In the genomic region with DNA sequence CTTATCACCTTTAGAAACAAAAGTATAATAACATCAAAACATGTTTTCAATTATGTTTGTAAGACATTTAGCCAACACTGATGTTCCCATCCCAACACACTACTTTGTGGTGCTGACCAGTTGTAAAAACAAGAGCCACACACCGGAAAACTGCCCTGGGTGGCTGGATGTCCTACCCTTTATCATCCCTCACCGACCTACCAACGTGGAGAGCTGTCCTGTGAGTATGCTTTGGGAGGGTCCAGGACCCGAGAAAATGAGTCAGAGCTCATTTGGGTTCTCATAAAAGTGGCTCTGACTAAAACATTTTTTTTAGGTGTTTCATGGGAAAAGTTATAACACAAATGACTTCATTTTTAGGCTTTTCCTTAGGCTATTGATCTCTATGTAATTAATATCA, we compare ENCODE assay signal across 16 cellular contexts. TPM values are rescaled to one million over a fixed set of nuclear protein-coding genes. Genes with fewer than 3 reads are reported as not detected.
DNase-seq lines count a peak whose midpoint lies in the region; TF ChIP-seq lines count a peak whose summit lies in the region.
"Had no signal": no experiment of that assay in that cellular context is flagged by ENCODE, and none has a peak within 500 bp of the region (broad histone marks: within the 10 kb centered on the region; RNA-seq: fewer than 3 reads in every experiment).

No MANE protein-coding gene starts in this region.

- DNase-seq in A172 (ENCODE audit: low spot score), result peak; percentile 14
- peak; percentile 53 for DNase-seq in GM04504 (ENCODE audit: low read depth)
- DNase-seq in RPMI7951 (ENCODE audit: low read depth), result peak; percentile 58
- peak; percentile 35 for DNase-seq in fibroblast of peridontal ligament (ENCODE audit: extremely low read depth)
- no peak for DNase-seq in 8988T
- no peak for DNase-seq in Caco-2
- no peak for DNase-seq in T-helper 2 cell
- DNase-seq in inferior parietal cortex (ENCODE audit: extremely low spot score), result no peak
- DNase-seq: AML-193; CD4-positive, alpha-beta T cell; DMS79 treated with DMSO at 0.1 percent for 48 hours; H9; NCI-H1436; NCI-H2029 treated with DMSO at 0.1 percent for 48 hours; NCI-H524 had no signal

- no peaks in the 10 kb centered on the region; the same call in 1 of the 2 replicates for H3K27me3 ChIP-seq in Caco-2 (replicated peaks; ENCODE audit: control insufficient read depth, insufficient read depth, low read length)

- H3K36me3 Mint-ChIP-seq in Caco-2 (ENCODE audit: insufficient read depth, unreplicated experiment), result no peaks in the 10 kb centered on the region

- no peak overlapping the region for H3K27ac Mint-ChIP-seq in Caco-2 (ENCODE audit: unreplicated experiment)
- H3K27ac Mint-ChIP-seq: CD4-positive, alpha-beta T cell; H9; IgD-negative memory B cell had no signal

- H3K4me3 Mint-ChIP-seq in Caco-2 (ENCODE audit: unreplicated experiment), result no peak overlapping the region
- H3K4me3 Mint-ChIP-seq: CD4-positive, alpha-beta T cell; H9; IgD-negative memory B cell had no signal

- peaks cover 9% of the 10 kb centered on the region for H3K27me3 Mint-ChIP-seq in Caco-2 (ENCODE audit: insufficient read depth, unreplicated experiment)
- H3K27me3 Mint-ChIP-seq: IgD-negative memory B cell had no signal

- no peaks in the 10 kb centered on the region for H3K4me1 ChIP-seq in Caco-2

- CTCF ChIA-PET in Caco-2 (lab: Charles Lee), result no interaction called here

- H3K4me3 ChIP-seq in Caco-2 (ENCODE audit: low read depth, low read length), result no peak overlapping the region

- POLR2A ChIA-PET in Caco-2 (lab: Charles Lee), result no interaction called here

- BruUV-seq in Caco-2 (replicated peaks; lab: Mats Ljungman, UMichigan), result no TSS peak

- H3K9me3 Mint-ChIP-seq in Caco-2 (ENCODE audit: unreplicated experiment), result no peaks in the 10 kb centered on the region
- H3K9me3 Mint-ChIP-seq: CD4-positive, alpha-beta T cell; H9; IgD-negative memory B cell had no signal

- intact Hi-C loops in Caco-2 (cut with micrococcal nuclease; ENCODE audit: unreplicated experiment), result no loop called here

- H3K9me3 ChIP-seq in Caco-2, result no peaks in the 10 kb centered on the region

- no peak for TF ChIP-seq CTCF in Caco-2 (IDR thresholded peaks at IDR 0.05; ENCODE audit: insufficient read depth in 1 of 2, low read depth in 1 of 2, low read length in 1 of 2, severe bottlenecking in 1 of 2, unreplicated experiment in 1 of 2)

- no peaks in the 10 kb centered on the region for H3K36me3 ChIP-seq in Caco-2 (ENCODE audit: control insufficient read depth, insufficient read depth, low read length)

- H3K4me1 Mint-ChIP-seq in Caco-2 (ENCODE audit: low read depth, unreplicated experiment), result no peaks in the 10 kb centered on the region

RNA-seq across cellular contexts. Expression of gene CTAGE9, which starts 29.3 kb away (rescaled TPM):
- total RNA-seq in A172 (2014; rRNA removed; shearing (Covaris generic)), result not detected in 2 replicates
- total RNA-seq in RPMI7951 (2014; rRNA removed; shearing (Covaris generic)), result not detected in 2 replicates
- not detected in 2 replicates for total RNA-seq in Caco-2 (2022)
- total RNA-seq: CD4-positive, alpha-beta T cell; H9 had no signal

RNA-seq across cellular contexts. Expression of gene OR2A4, which starts 39.0 kb away (rescaled TPM):
- not detected in 2 replicates for total RNA-seq in A172 (2014; rRNA removed; shearing (Covaris generic))
- total RNA-seq in RPMI7951 (2014; rRNA removed; shearing (Covaris generic)), result not detected in 2 replicates
- total RNA-seq in Caco-2 (2022), result not detected in 2 replicates
- total RNA-seq: CD4-positive, alpha-beta T cell; H9 had no signal

Comparison
In these comparisons a context has a peak if more than half of its experiments do, and no peak if none do; other contexts are left out.
1. DNase-seq: peak in A172 (single experiment), GM04504 (single experiment), RPMI7951 (single experiment) and fibroblast of peridontal ligament (single experiment); none in 8988T (single experiment), Caco-2 (0 of 2), T-helper 2 cell (0 of 5) and inferior parietal cortex (single experiment).